ENCODE assay signal across 21 cellular contexts in genomic region chr3:51304230-51304629, GRCh38.
"Had no signal": no experiment of that assay in that cellular context is flagged by ENCODE, and none has a peak within 500 bp of the region (broad histone marks: within the 10 kb centered on the region; RNA-seq: fewer than 3 reads in every experiment).

No MANE protein-coding gene starts in this region.

- H3K4me1 Mint-ChIP-seq: activated CD4-positive, alpha-beta T cell treated with anti-CD3 and anti-CD28 coated beads, Interleukin-2, amount 10 ng/mL, durations not matched to agents 24 days and 14 days; activated naive CD8-positive, alpha-beta T cell treated with anti-CD3 and anti-CD28 coated beads, Interleukin-2, amount 10 ng/mL, durations not matched to agents 7 days and 5 days; stimulated activated naive CD8-positive, alpha-beta T cell treated with anti-CD3 and anti-CD28 coated beads, Interleukin-15, amount 100 ng/mL, for 72 hours; T-cell had no signal

- DNase-seq: activated CD4-positive, alpha-beta T cell treated with anti-CD3 and anti-CD28 coated beads, Interleukin-2, amount 10 ng/mL, durations not matched to agents 24 days and 14 days; activated CD8-positive, alpha-beta T cell treated with anti-CD3 and anti-CD28 coated beads for 36 hours; activated naive CD4-positive, alpha-beta T cell treated with Interleukin-2 at 50 U/mL for 16 hours; activated naive CD8-positive, alpha-beta T cell treated with anti-CD3 and anti-CD28 coated beads, Interleukin-2, amount 10 ng/mL, durations not matched to agents 7 days and 5 days; activated T-cell treated with anti-CD3 and anti-CD28 coated beads, Interleukin-2, amount 50 U/mL, for 1 hour; amygdala; dermis blood vessel endothelial cell; foreskin keratinocyte; hippocampal formation; kidney; left lung; ovary; right lobe of liver; small intestine; stimulated activated CD4-positive, alpha-beta T cell treated with anti-CD3 and anti-CD28 coated beads, Interleukin-4, amount 100 ng/mL, for 1 hour; stimulated activated naive CD8-positive, alpha-beta T cell treated with anti-CD3 and anti-CD28 coated beads, Interleukin-15, amount 100 ng/mL, for 72 hours; T-cell had no signal

- H3K9me3 ChIP-seq: ovary, right lobe of liver had no signal

- H3K27me3 Mint-ChIP-seq: activated CD8-positive, alpha-beta T cell treated with anti-CD3 and anti-CD28 coated beads for 36 hours; stimulated activated naive CD8-positive, alpha-beta T cell treated with anti-CD3 and anti-CD28 coated beads, Interleukin-15, amount 100 ng/mL, for 72 hours; type B pancreatic cell had no signal

- ATAC-seq: activated CD8-positive, alpha-beta T cell treated with anti-CD3 and anti-CD28 coated beads for 36 hours; foreskin keratinocyte; left lung; right lobe of liver; stimulated activated naive CD8-positive, alpha-beta T cell treated with anti-CD3 and anti-CD28 coated beads, Interleukin-15, amount 100 ng/mL, for 72 hours; T-cell had no signal

- H3K4me3 Mint-ChIP-seq: activated CD4-positive, alpha-beta T cell treated with anti-CD3 and anti-CD28 coated beads, Interleukin-2, amount 10 ng/mL, durations not matched to agents 24 days and 14 days; activated CD8-positive, alpha-beta T cell treated with anti-CD3 and anti-CD28 coated beads for 36 hours; activated naive CD8-positive, alpha-beta T cell treated with anti-CD3 and anti-CD28 coated beads, Interleukin-2, amount 10 ng/mL, durations not matched to agents 7 days and 5 days; neural crest cell; stimulated activated naive CD8-positive, alpha-beta T cell treated with anti-CD3 and anti-CD28 coated beads, Interleukin-15, amount 100 ng/mL, for 72 hours; T-cell; type B pancreatic cell had no signal

- H3K27me3 ChIP-seq: cardiac muscle cell, left lung, ovary, right lobe of liver had no signal

- H3K27ac Mint-ChIP-seq: activated CD4-positive, alpha-beta T cell treated with anti-CD3 and anti-CD28 coated beads, Interleukin-2, amount 10 ng/mL, durations not matched to agents 24 days and 14 days; activated CD8-positive, alpha-beta T cell treated with anti-CD3 and anti-CD28 coated beads for 36 hours; activated naive CD8-positive, alpha-beta T cell treated with anti-CD3 and anti-CD28 coated beads, Interleukin-2, amount 10 ng/mL, durations not matched to agents 7 days and 5 days; activated T-helper 2 cell treated with anti-CD3 and anti-CD28 coated beads, Interferon-gamma antibody, Interleukin-2, Interleukin-4, amounts not matched to agents 10 μg/mL and 5 μg/mL and 100 μg/mL, durations not matched to agents 14 hours and 24 hours and 36 hours; stimulated activated naive CD8-positive, alpha-beta T cell treated with anti-CD3 and anti-CD28 coated beads, Interleukin-15, amount 100 ng/mL, for 72 hours; T-cell; type B pancreatic cell had no signal

- H3K4me1 ChIP-seq: foreskin keratinocyte, left lung, right lobe of liver had no signal

- H3K4me3 ChIP-seq: cardiac muscle cell, left lung, ovary, right lobe of liver had no signal

- H3K36me3 ChIP-seq: cardiac muscle cell, left lung, ovary, right lobe of liver had no signal

- H3K27ac ChIP-seq: cardiac muscle cell, foreskin keratinocyte, left lung, ovary, right lobe of liver had no signal
